Comparison of ENCODE assay signal across 8 cellular contexts in genomic region chr3:48446425-48447193, GRCh38. TPM values are rescaled to one million over a fixed set of nuclear protein-coding genes. Genes with fewer than 3 reads are reported as not detected.
DNase-seq lines count a peak whose midpoint lies in the region; ATAC-seq, FAIRE-seq and TF ChIP-seq lines count a peak whose summit lies in the region.

Gene ATRIP, plus strand, starts transcription at chr3:48446737. Its CDS starts 109 bp downstream, at chr3:48446846.

- TF ChIP-seq CTCF in astrocyte (IDR thresholded peaks at IDR 0.05; ENCODE audit: insufficient read depth, low read depth, low read length) = no peak

- peaks cover 41% of the 10 kb centered on the region for H3K79me2 ChIP-seq in astrocyte (ENCODE audit: insufficient read depth, low read length)

- peak within 1 kb of the TSS; percentile 89 for H3K4me3 Mint-ChIP-seq in astrocyte (ENCODE audit: unreplicated experiment)

- peak within 1 kb of the TSS; percentile 75 for H3K27ac Mint-ChIP-seq in astrocyte (ENCODE audit: unreplicated experiment)

- peak within 1 kb of the TSS; percentile 80 for H3K27ac ChIP-seq in astrocyte (ENCODE audit: low read depth, low read length)

- H3K4me2 ChIP-seq in astrocyte (ENCODE audit: low read length) = peak within 1 kb of the TSS; percentile 97

- H3K9ac ChIP-seq in astrocyte (ENCODE audit: low read length) = peak within 1 kb of the TSS; percentile 90

- peaks cover 24% of the 10 kb centered on the region for H3K4me1 Mint-ChIP-seq in astrocyte (ENCODE audit: low read depth, unreplicated experiment)

- H4K20me1 ChIP-seq in astrocyte (ENCODE audit: insufficient read depth, low read length) = peaks cover 17% of the 10 kb centered on the region

- no peaks in the 10 kb centered on the region for H3K27me3 ChIP-seq in astrocyte (ENCODE audit: insufficient read depth, low read length)

- H3K4me3 ChIP-seq in astrocyte (ENCODE audit: insufficient read depth, low read depth, low read length) = peak within 1 kb of the TSS; percentile 84

- no peaks in the 10 kb centered on the region for H3K27me3 Mint-ChIP-seq in astrocyte (ENCODE audit: low read depth, unreplicated experiment)

- H3K36me3 Mint-ChIP-seq in astrocyte (ENCODE audit: low read depth, unreplicated experiment) = peaks cover 8% of the 10 kb centered on the region

- peaks cover 21% of the 10 kb centered on the region for H3K4me1 ChIP-seq in astrocyte (ENCODE audit: insufficient read depth, low read length)

- H3K36me3 ChIP-seq in astrocyte (ENCODE audit: insufficient read depth, low read length) = peaks cover 21% of the 10 kb centered on the region

- ATAC-seq in GM18499 (IDR thresholded peaks at IDR 0.05; ENCODE audit: insufficient read depth, unreplicated experiment) = peak; percentile 68
- ATAC-seq in HG02840 (IDR thresholded peaks at IDR 0.05; ENCODE audit: low FRiP score, unreplicated experiment) = peak; percentile 89

- no peak for FAIRE-seq in astrocyte (lab: Jason Lieb, UNC)

- peak within 1 kb of the TSS; percentile 100 for H2AFZ ChIP-seq in astrocyte (ENCODE audit: low read depth, low read length)

- H3K9me3 ChIP-seq in astrocyte (ENCODE audit: insufficient read depth, low read depth, low read length) = no peaks in the 10 kb centered on the region

- H3K9me3 Mint-ChIP-seq in astrocyte (ENCODE audit: unreplicated experiment) = no peaks in the 10 kb centered on the region

- DNase-seq in NCI-H1930 (lab: John Stamatoyannopoulos, UW) (peak; percentile 60 to 75), T-helper 9 cell (peak; percentile 84), astrocyte (ENCODE audit: low read depth) (peak; percentile 68), hepatic stellate cell (ENCODE audit: low spot score) (peak; percentile 94), retina (peak; percentile 96), OCI-M2 (lab: John Stamatoyannopoulos, UW; ENCODE audit: unreplicated experiment) (no peak)

RNA-seq across cellular contexts. Expression of gene ATRIP, which starts in this region (rescaled TPM):
- 6.2 and 6.6 TPM in 2 replicates for total RNA-seq in astrocyte
